Comparison of ENCODE assay signal across 9 cellular contexts in genomic region chr14:54453990-54454389, GRCh38. TPM values are rescaled to one million over a fixed set of nuclear protein-coding genes. Genes with fewer than 3 reads are reported as not detected.
DNase-seq lines count a peak whose midpoint lies in the region; ATAC-seq and TF ChIP-seq lines count a peak whose summit lies in the region.
"Not testable (repeated sequence)": the region's sequence is repeated elsewhere in the genome, so short reads cannot be mapped to it uniquely, and the experiment has no call there.
"Had no signal": no experiment of that assay in that cellular context is flagged by ENCODE, and none has a peak within 500 bp of the region (broad histone marks: within the 10 kb centered on the region; RNA-seq: fewer than 3 reads in every experiment).

No MANE protein-coding gene starts in this region.

- CTCF ChIA-PET in MCF 10A (lab: Yijun Ruan, JAX), result interaction anchor here (0.6 to 1.0 kb wide), 2 partner anchors 12 to 303 kb away, joined by 3 read pairs; no protein-coding TSS in a partner anchor

- not testable (repeated sequence) for TF ChIP-seq CTCF in MCF 10A (IDR thresholded peaks at IDR 0.05; ENCODE audit: unreplicated experiment)

- POLR2A ChIA-PET in MCF 10A (lab: Yijun Ruan, JAX), result interaction anchor here (0.6 to 1.3 kb wide), 4 partner anchors 14 to 34 kb away, joined by 3 to 4 read pairs (median 3); partner anchors contain the start of gene GMFB

- DNase-seq in AG08395 (ENCODE audit: low spot score) (peak; percentile 39), GM03348 (ENCODE audit: low spot score) (peak; percentile 60), HT1080 (ENCODE audit: low read depth) (peak; percentile 31), NCI-H82 (lab: John Stamatoyannopoulos, UW) (peak; percentile 35), MCF 10A (ENCODE audit: unreplicated experiment) (peak; percentile 67), kidney tubule cell (ENCODE audit: low spot score) (peak; percentile 25)
- peak; percentile 24 for DNase-seq in activated CD4-positive, alpha-beta T cell treated with anti-CD3 and anti-CD28 coated beads, Interleukin-2, amount 10 ng/mL, durations not matched to agents 24 days and 14 days

- H3K4me1 Mint-ChIP-seq in activated CD4-positive, alpha-beta T cell treated with anti-CD3 and anti-CD28 coated beads, Interleukin-2, amount 10 ng/mL, durations not matched to agents 24 days and 14 days; MCF 10A (ENCODE audit: insufficient read depth, unreplicated experiment): not testable (repeated sequence)

- H3K27ac Mint-ChIP-seq in activated CD4-positive, alpha-beta T cell treated with anti-CD3 and anti-CD28 coated beads, Interleukin-2, amount 10 ng/mL, durations not matched to agents 24 days and 14 days; MCF 10A (ENCODE audit: low read depth, unreplicated experiment): not testable (repeated sequence)

- BruUV-seq in MCF 10A (replicated peaks; lab: Mats Ljungman, UMichigan), result not testable (repeated sequence)

- peak; percentile 87 for ATAC-seq in esophagus mucosa

- peaks cover 11% of the 10 kb centered on the region for H3K9me3 Mint-ChIP-seq in activated CD4-positive, alpha-beta T cell treated with anti-CD3 and anti-CD28 coated beads, Interleukin-2, amount 10 ng/mL, durations not matched to agents 24 days and 14 days
- H3K9me3 Mint-ChIP-seq in MCF 10A (ENCODE audit: unreplicated experiment), result not testable (repeated sequence)

- not testable (repeated sequence) for H3K36me3 Mint-ChIP-seq in activated CD4-positive, alpha-beta T cell treated with anti-CD3 and anti-CD28 coated beads, Interleukin-2, amount 10 ng/mL, durations not matched to agents 24 days and 14 days (ENCODE audit: low read depth); MCF 10A (ENCODE audit: insufficient read depth, unreplicated experiment)

- not testable (repeated sequence) for H3K27me3 Mint-ChIP-seq in activated CD4-positive, alpha-beta T cell treated with anti-CD3 and anti-CD28 coated beads, Interleukin-2, amount 10 ng/mL, durations not matched to agents 24 days and 14 days; MCF 10A (ENCODE audit: insufficient read depth, unreplicated experiment)

- intact Hi-C loops in activated CD4-positive, alpha-beta T cell treated with anti-CD3 and anti-CD28 coated beads, Interleukin-2, amount 10 ng/mL, durations not matched to agents 24 days and 14 days (cut with micrococcal nuclease); MCF 10A (cut with micrococcal nuclease): not testable (repeated sequence)

- H3K4me3 Mint-ChIP-seq in activated CD4-positive, alpha-beta T cell treated with anti-CD3 and anti-CD28 coated beads, Interleukin-2, amount 10 ng/mL, durations not matched to agents 24 days and 14 days; MCF 10A (ENCODE audit: unreplicated experiment): not testable (repeated sequence)

RNA-seq across cellular contexts. Expression of gene CNIH1, which starts 12.8 kb away (rescaled TPM):
- 117 and 172 TPM in 2 replicates for total RNA-seq in HT1080 (2014; rRNA removed; shearing (Covaris generic))
- polyA plus RNA-seq in HT1080 (2015; cell fraction: cytosol; rRNA removed), result 368 and 434 TPM in 2 replicates
- 142 and 218 TPM in 2 replicates for polyA plus RNA-seq in HT1080 (2015; cell fraction: nucleus; rRNA removed)
- 113 and 116 TPM in 2 replicates for total RNA-seq in activated CD4-positive, alpha-beta T cell treated with anti-CD3 and anti-CD28 coated beads, Interleukin-2, amount 10 ng/mL, durations not matched to agents 24 days and 14 days
- total RNA-seq in MCF 10A (2022), result 217 and 228 TPM in 2 replicates
- total RNA-seq in esophagus mucosa, result 98.0 TPM

RNA-seq across cellular contexts. Expression of gene GMFB, which starts 34.8 kb away (rescaled TPM):
- total RNA-seq in HT1080 (2014; rRNA removed; shearing (Covaris generic)), result 132 and 134 TPM in 2 replicates
- 76.1 and 108 TPM in 2 replicates for polyA plus RNA-seq in HT1080 (2015; cell fraction: cytosol; rRNA removed)
- polyA plus RNA-seq in HT1080 (2015; cell fraction: nucleus; rRNA removed), result 49.6 and 58.6 TPM in 2 replicates
- 40.9 and 41.1 TPM in 2 replicates for total RNA-seq in activated CD4-positive, alpha-beta T cell treated with anti-CD3 and anti-CD28 coated beads, Interleukin-2, amount 10 ng/mL, durations not matched to agents 24 days and 14 days
- 53.3 and 65.0 TPM in 2 replicates for total RNA-seq in MCF 10A (2022)
- 25.3 TPM for total RNA-seq in esophagus mucosa

RNA-seq across cellular contexts. Expression of gene CGRRF1, which starts 55.7 kb away (rescaled TPM):
- total RNA-seq in HT1080 (2014; rRNA removed; shearing (Covaris generic)), result 6.3 and 8.5 TPM in 2 replicates
- polyA plus RNA-seq in HT1080 (2015; cell fraction: cytosol; rRNA removed), result 8.3 and 8.9 TPM in 2 replicates
- polyA plus RNA-seq in HT1080 (2015; cell fraction: nucleus; rRNA removed), result 7.8 and 8.3 TPM in 2 replicates
- total RNA-seq in activated CD4-positive, alpha-beta T cell treated with anti-CD3 and anti-CD28 coated beads, Interleukin-2, amount 10 ng/mL, durations not matched to agents 24 days and 14 days, result 7.8 and 11.9 TPM in 2 replicates
- total RNA-seq in MCF 10A (2022), result 17.5 and 22.3 TPM in 2 replicates
- 9.2 TPM for total RNA-seq in esophagus mucosa

RNA-seq across cellular contexts. Expression of gene CDKN3, which starts 57.2 kb away (rescaled TPM):
- total RNA-seq in HT1080 (2014; rRNA removed; shearing (Covaris generic)), result 122 and 146 TPM in 2 replicates
- polyA plus RNA-seq in HT1080 (2015; cell fraction: cytosol; rRNA removed), result 112 and 127 TPM in 2 replicates
- polyA plus RNA-seq in HT1080 (2015; cell fraction: nucleus; rRNA removed), result 37.9 and 51.7 TPM in 2 replicates
- 42.5 and 50.8 TPM in 2 replicates for total RNA-seq in activated CD4-positive, alpha-beta T cell treated with anti-CD3 and anti-CD28 coated beads, Interleukin-2, amount 10 ng/mL, durations not matched to agents 24 days and 14 days
- 66.4 and 66.5 TPM in 2 replicates for total RNA-seq in MCF 10A (2022)
- 17.7 TPM for total RNA-seq in esophagus mucosa
- polyA plus RNA-seq: IgD-negative memory B cell had no signal

Comparison
In these comparisons a context has a peak if more than half of its experiments do, and no peak if none do; other contexts are left out.
1. Peak in every context shown above with its lines: DNase-seq and ATAC-seq.